10 cellular contexts compared by ENCODE assay signal in the genomic region with DNA sequence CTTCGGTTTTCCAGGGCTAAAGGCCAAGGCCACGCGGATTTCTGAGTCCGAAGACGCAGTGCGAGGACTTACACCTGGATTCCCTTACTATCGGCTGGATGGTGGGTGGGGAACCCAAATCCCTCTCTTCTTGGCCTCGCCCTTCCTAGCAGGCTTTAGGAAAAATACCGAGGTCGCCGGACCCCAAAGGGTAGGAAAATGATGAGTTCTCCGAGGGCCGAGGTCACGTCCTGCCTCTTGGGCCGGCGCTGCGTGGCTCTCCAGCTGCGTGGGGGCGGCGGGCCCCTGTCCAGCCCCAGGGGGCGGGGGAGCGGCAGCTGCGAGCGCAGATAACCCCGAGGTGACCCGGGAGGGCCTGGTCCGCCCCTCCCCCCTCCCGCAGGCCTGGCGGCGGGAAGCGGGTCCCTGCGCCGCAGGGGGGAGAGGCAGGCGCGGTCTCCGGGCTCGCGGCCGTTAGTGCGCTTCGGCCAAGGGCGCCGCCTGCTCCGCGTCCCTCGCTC. TPM values are rescaled to one million over a fixed set of nuclear protein-coding genes. Genes with fewer than 3 reads are reported as not detected.
DNase-seq lines count a peak whose midpoint lies in the region; ATAC-seq, FAIRE-seq and TF ChIP-seq lines count a peak whose summit lies in the region.
"Had no signal": no experiment of that assay in that cellular context is flagged by ENCODE, and none has a peak within 500 bp of the region (broad histone marks: within the 10 kb centered on the region; RNA-seq: fewer than 3 reads in every experiment).

No MANE protein-coding gene starts in this region.

- peaks cover 100% of the 10 kb centered on the region for H3K27me3 ChIP-seq in endodermal cell (ENCODE audit: control insufficient read depth, insufficient read depth, low read length, poor library complexity, severe bottlenecking)

- no peak for DNase-seq in activated T-cell treated with anti-CD3 and anti-CD28 coated beads, Interleukin-2, amount 50 U/mL, for 4 hours
- DNase-seq in activated T-cell treated with anti-CD3 and anti-CD28 coated beads, Interleukin-2, amount 50 U/mL, for 1 hour = no peak
- peak; percentile 72 for DNase-seq in NB4 (ENCODE audit: low read depth)
- peak; percentile 75 for DNase-seq in endodermal cell
- no peak for DNase-seq in stimulated activated effector memory CD8-positive, alpha-beta T cell treated with anti-CD3 and anti-CD28 coated beads, Interleukin-12 subunit alpha, Interleukin-12 subunit beta, amount 100 ng/mL, for 72 hours (ENCODE audit: low spot score in 2 of 2)
- DNase-seq in H54 (ENCODE audit: insufficient read length, low spot score) = no peak
- DNase-seq in NCI-H1105 treated with DMSO at 0.1 percent for 48 hours (lab: John Stamatoyannopoulos, UW) = no peak
- DNase-seq in stimulated activated CD4-positive, alpha-beta T cell treated with anti-CD3 and anti-CD28 coated beads, Interleukin-4, amount 100 ng/mL, for 4 hours = no peak
- DNase-seq: PC-9 had no signal

- H3K27ac Mint-ChIP-seq in endodermal cell = no peak overlapping the region
- no peak overlapping the region for H3K27ac Mint-ChIP-seq in stimulated activated effector memory CD8-positive, alpha-beta T cell treated with anti-CD3 and anti-CD28 coated beads, Interleukin-12 subunit alpha, Interleukin-12 subunit beta, amount 100 ng/mL, for 72 hours

- H3K4me1 ChIP-seq in endodermal cell (ENCODE audit: control insufficient read depth, insufficient read depth, low read length) = peaks cover 25% of the 10 kb centered on the region

- H3K9me3 Mint-ChIP-seq in activated T-cell treated with anti-CD3 and anti-CD28 coated beads, Interleukin-2, amount 50 U/mL, for 4 hours = no peaks in the 10 kb centered on the region
- no peaks in the 10 kb centered on the region for H3K9me3 Mint-ChIP-seq in endodermal cell
- H3K9me3 Mint-ChIP-seq in stimulated activated effector memory CD8-positive, alpha-beta T cell treated with anti-CD3 and anti-CD28 coated beads, Interleukin-12 subunit alpha, Interleukin-12 subunit beta, amount 100 ng/mL, for 72 hours = no peaks in the 10 kb centered on the region

- H3K27ac ChIP-seq in endodermal cell (ENCODE audit: low read depth, low read length) = no peak overlapping the region
- H3K27ac ChIP-seq: PC-9 had no signal

- no peak for ATAC-seq in activated T-cell treated with anti-CD3 and anti-CD28 coated beads, Interleukin-2, amount 50 U/mL, for 4 hours
- ATAC-seq in stimulated activated effector memory CD8-positive, alpha-beta T cell treated with anti-CD3 and anti-CD28 coated beads, Interleukin-12 subunit alpha, Interleukin-12 subunit beta, amount 100 ng/mL, for 72 hours = no peak

- no peaks in the 10 kb centered on the region for H3K36me3 Mint-ChIP-seq in activated T-cell treated with anti-CD3 and anti-CD28 coated beads, Interleukin-2, amount 50 U/mL, for 4 hours (ENCODE audit: insufficient read depth)
- H3K36me3 Mint-ChIP-seq in endodermal cell (ENCODE audit: low read depth) = no peaks in the 10 kb centered on the region
- peaks cover 20% of the 10 kb centered on the region for H3K36me3 Mint-ChIP-seq in stimulated activated effector memory CD8-positive, alpha-beta T cell treated with anti-CD3 and anti-CD28 coated beads, Interleukin-12 subunit alpha, Interleukin-12 subunit beta, amount 100 ng/mL, for 72 hours

- 1 to 2% methylated on average over 15 to 46 of the region's 46 CpGs for WGBS in endodermal cell (ENCODE audit: insufficient coverage in 1 of 2, insufficient read length in 1 of 2), 2 experiments

- peaks cover 78% of the 10 kb centered on the region for H3K27me3 Mint-ChIP-seq in activated T-cell treated with anti-CD3 and anti-CD28 coated beads, Interleukin-2, amount 50 U/mL, for 4 hours (ENCODE audit: low read depth)
- H3K27me3 Mint-ChIP-seq in endodermal cell (ENCODE audit: insufficient read depth) = peaks cover 97% of the 10 kb centered on the region

- no peak overlapping the region for H3K9ac ChIP-seq in endodermal cell (ENCODE audit: extremely low read depth, low read length, poor library complexity, severe bottlenecking)

- FAIRE-seq in H54 (lab: Jason Lieb, UNC) = no peak

- TF ChIP-seq POLR2A in NB4 (IDR thresholded peaks at IDR 0.05; ENCODE audit: extremely low read depth, insufficient read length) (no peak), H54 (IDR thresholded peaks at IDR 0.05; ENCODE audit: low read depth, low read length) (no peak)

- peak overlapping the region; percentile 49 for H3K4me3 ChIP-seq in NB4 (ENCODE audit: low read depth, low read length)
- H3K4me3 ChIP-seq in endodermal cell (ENCODE audit: low read length) = peak overlapping the region; percentile 29
- H3K4me3 ChIP-seq: PC-9 had no signal

- no peaks in the 10 kb centered on the region for H3K9me3 ChIP-seq in endodermal cell (ENCODE audit: control insufficient read depth, low read length)

- peak overlapping the region; percentile 63 for H3K4me3 Mint-ChIP-seq in activated T-cell treated with anti-CD3 and anti-CD28 coated beads, Interleukin-2, amount 50 U/mL, for 4 hours
- H3K4me3 Mint-ChIP-seq in endodermal cell = peak overlapping the region; percentile 41
- H3K4me3 Mint-ChIP-seq in stimulated activated effector memory CD8-positive, alpha-beta T cell treated with anti-CD3 and anti-CD28 coated beads, Interleukin-12 subunit alpha, Interleukin-12 subunit beta, amount 100 ng/mL, for 72 hours = peak overlapping the region; percentile 79

- TF ChIP-seq CTCF in NB4 (IDR thresholded peaks at IDR 0.05; ENCODE audit: low read depth, low read length) (no peak), endodermal cell (conservative IDR thresholded peaks at IDR 0.05) (no peak)

- H3K4me1 Mint-ChIP-seq in activated T-cell treated with anti-CD3 and anti-CD28 coated beads, Interleukin-2, amount 50 U/mL, for 4 hours (ENCODE audit: low read depth) = peaks cover 42% of the 10 kb centered on the region
- H3K4me1 Mint-ChIP-seq in endodermal cell = peaks cover 21% of the 10 kb centered on the region
- H3K4me1 Mint-ChIP-seq in stimulated activated effector memory CD8-positive, alpha-beta T cell treated with anti-CD3 and anti-CD28 coated beads, Interleukin-12 subunit alpha, Interleukin-12 subunit beta, amount 100 ng/mL, for 72 hours = peaks cover 39% of the 10 kb centered on the region

- H3K36me3 ChIP-seq in endodermal cell (ENCODE audit: control insufficient read depth, insufficient read depth, low read length) = no peaks in the 10 kb centered on the region

RNA-seq across cellular contexts. Expression of a gene that starts 0.8 kb away (rescaled TPM):
- total RNA-seq in activated T-cell treated with anti-CD3 and anti-CD28 coated beads, Interleukin-2, amount 50 U/mL, for 4 hours = under 1 TPM in 1 of 3 donors, not detected in 2; 0.16 TPM
- total RNA-seq in endodermal cell = not detected
- not detected for polyA plus RNA-seq in endodermal cell (2013, experiment 1 of 2)
- not detected for polyA plus RNA-seq in endodermal cell (2013, experiment 2 of 2)
- total RNA-seq: PC-9, temporal lobe had no signal

RNA-seq across cellular contexts. Expression of a gene that starts 13.0 kb away (rescaled TPM):
- under 1 TPM in 1 of 3 donors, not detected in 2; 0.11 TPM for total RNA-seq in activated T-cell treated with anti-CD3 and anti-CD28 coated beads, Interleukin-2, amount 50 U/mL, for 4 hours
- total RNA-seq in endodermal cell = not detected
- 0.21 TPM for polyA plus RNA-seq in endodermal cell (2013, experiment 1 of 2)
- polyA plus RNA-seq in endodermal cell (2013, experiment 2 of 2) = not detected
- total RNA-seq: PC-9, temporal lobe had no signal

RNA-seq across cellular contexts. Expression of a gene that starts 19.2 kb away (rescaled TPM):
- 100 to 1,000 TPM; 169 to 185 (median 173) TPM for total RNA-seq in activated T-cell treated with anti-CD3 and anti-CD28 coated beads, Interleukin-2, amount 50 U/mL, for 4 hours
- total RNA-seq in endodermal cell = 100 to 1,000 TPM; 113 to 130 TPM
- polyA plus RNA-seq in endodermal cell (2013, experiment 1 of 2) = 169 TPM
- polyA plus RNA-seq in endodermal cell (2013, experiment 2 of 2) = 153 TPM

Comparison
In these comparisons a context has a peak if more than half of its experiments do, and no peak if none do; other contexts are left out.
1. DNase-seq: peak in NB4 (single experiment) and endodermal cell (single experiment); none in activated T-cell treated with anti-CD3 and anti-CD28 coated beads, Interleukin-2, amount 50 U/mL, for 4 hours (single experiment), activated T-cell treated with anti-CD3 and anti-CD28 coated beads, Interleukin-2, amount 50 U/mL, for 1 hour (single experiment), stimulated activated effector memory CD8-positive, alpha-beta T cell treated with anti-CD3 and anti-CD28 coated beads, Interleukin-12 subunit alpha, Interleukin-12 subunit beta, amount 100 ng/mL, for 72 hours (0 of 2), H54 (single experiment), NCI-H1105 treated with DMSO at 0.1 percent for 48 hours (single experiment) and stimulated activated CD4-positive, alpha-beta T cell treated with anti-CD3 and anti-CD28 coated beads, Interleukin-4, amount 100 ng/mL, for 4 hours (0 of 2).
2. Peak in every context shown above with its lines, with median percentiles within 50 percentile points of each other: H3K4me3 Mint-ChIP-seq.